In the genomic region with DNA sequence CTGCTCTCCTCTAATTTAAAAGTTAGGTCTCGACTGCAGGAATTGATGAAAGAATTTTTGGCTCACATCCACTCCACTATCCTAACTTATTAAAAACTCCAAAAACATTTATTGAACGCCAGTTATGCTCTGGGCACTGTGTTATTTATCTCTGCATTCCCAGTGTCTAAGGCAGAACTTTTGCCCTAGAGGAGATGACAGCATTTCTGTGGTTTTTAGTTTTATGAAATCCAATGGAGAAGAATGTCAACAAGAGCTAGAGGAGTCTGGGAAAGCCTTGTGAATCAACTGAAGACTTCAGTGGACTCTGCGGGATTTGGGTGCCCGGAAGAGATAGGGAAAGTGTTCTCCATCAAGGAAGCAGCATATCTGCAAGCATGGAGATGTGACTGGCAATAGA, we compare ENCODE assay signal across 23 cellular contexts.
DNase-seq lines count a peak whose midpoint lies in the region; ATAC-seq and TF ChIP-seq lines count a peak whose summit lies in the region.
"Had no signal": no experiment of that assay in that cellular context is flagged by ENCODE, and none has a peak within 500 bp of the region (broad histone marks: within the 10 kb centered on the region; RNA-seq: fewer than 3 reads in every experiment).

No MANE protein-coding gene starts in this region.

- DNase-seq in GM04504 (ENCODE audit: low read depth), result peak; percentile 54
- peak; percentile 1 for DNase-seq in astrocyte of the hippocampus (ENCODE audit: low read depth, low spot score)
- peak; percentile 85 for DNase-seq in fibroblast of villous mesenchyme (ENCODE audit: low read depth)
- DNase-seq in aorta, result no peak
- DNase-seq in pons (ENCODE audit: low spot score), result no peak
- no peak for DNase-seq in activated T-helper 1 cell treated with anti-CD3 and anti-CD28 coated beads, Interleukin-12 subunit alpha, Interleukin-12 subunit beta, Interleukin-2, Interleukin-4 antibody, amounts not matched to agents 30 ng/mL and 10 ng/mL and 1 ng/mL, durations not matched to agents 14 hours and 24 hours and 36 hours (ENCODE audit: low spot score)
- no peak for DNase-seq in H7
- DNase-seq: activated CD4-positive, alpha-beta T cell treated with anti-CD3 and anti-CD28 coated beads for 48 hours; activated CD8-positive, alpha-beta memory T cell treated with anti-CD3 and anti-CD28 coated beads, Interleukin-2, amount 10 ng/mL, durations not matched to agents 7 days and 5 days; GDM1; heart right ventricle; immature natural killer cell; left ventricle myocardium inferior; mucosa of descending colon; NCI-H1092; NCI-H2081; NCI-H524 treated with DMSO at 0.1 percent for 48 hours; Right ventricle myocardium superior; stimulated activated CD4-positive, alpha-beta T cell treated with anti-CD3 and anti-CD28 coated beads, Interleukin-15, amount 100 ng/mL, for 24 hours had no signal

- no peaks in the 10 kb centered on the region for H3K27me3 ChIP-seq in aorta (ENCODE audit: control insufficient read depth in 1 of 2, insufficient read depth in 2 of 2, low read length in 1 of 2)
- no peaks in the 10 kb centered on the region for H3K27me3 ChIP-seq in H7 (ENCODE audit: control insufficient read depth, insufficient read depth, low read length)
- H3K27me3 ChIP-seq: BLaER1 treated with 17β-estradiol and CSF1 and Interleukin-3, amounts not matched to agents 10 nM and 100 nM; heart right ventricle had no signal

- ATAC-seq in aorta (ENCODE audit: low FRiP score), result peak; percentile 15
- ATAC-seq: activated CD8-positive, alpha-beta memory T cell treated with anti-CD3 and anti-CD28 coated beads, Interleukin-2, amount 10 ng/mL, durations not matched to agents 7 days and 5 days; activated T-helper 17 cell treated with anti-CD3 and anti-CD28 coated beads, Interleukin-2, amount 50 U/mL, for 72 hours; heart right ventricle; mucosa of descending colon had no signal

- H3K4me3 ChIP-seq in fibroblast of villous mesenchyme (ENCODE audit: low read depth, low read length) (no peak overlapping the region), aorta (ENCODE audit: low read length in 2 of 2) (no peak overlapping the region), H7 (ENCODE audit: insufficient read depth, low read depth, low read length) (no peak overlapping the region)
- H3K4me3 ChIP-seq: BLaER1 treated with 17β-estradiol and CSF1 and Interleukin-3, amounts not matched to agents 10 nM and 100 nM; heart right ventricle; left ventricle myocardium inferior; mucosa of descending colon; thoracic aorta had no signal

- H3K36me3 ChIP-seq in aorta (ENCODE audit: control insufficient read depth in 1 of 2, insufficient read depth in 2 of 2, low read length in 1 of 2), result no peaks in the 10 kb centered on the region
- H3K36me3 ChIP-seq in H7 (replicated peaks; ENCODE audit: control insufficient read depth, insufficient read depth, low read length), result no peaks in the 10 kb centered on the region
- H3K36me3 ChIP-seq: BLaER1 treated with 17β-estradiol and CSF1 and Interleukin-3, amounts not matched to agents 10 nM and 100 nM; heart right ventricle; left ventricle myocardium inferior; thoracic aorta had no signal

- H3K9me3 Mint-ChIP-seq in activated T-helper 1 cell treated with anti-CD3 and anti-CD28 coated beads, Interleukin-12 subunit alpha, Interleukin-12 subunit beta, Interleukin-2, Interleukin-4 antibody, amounts not matched to agents 30 ng/mL and 10 ng/mL and 1 ng/mL, durations not matched to agents 14 hours and 24 hours and 36 hours, result peaks cover 5% of the 10 kb centered on the region

- no peak overlapping the region for H3K4me3 Mint-ChIP-seq in activated T-helper 1 cell treated with anti-CD3 and anti-CD28 coated beads, Interleukin-12 subunit alpha, Interleukin-12 subunit beta, Interleukin-2, Interleukin-4 antibody, amounts not matched to agents 30 ng/mL and 10 ng/mL and 1 ng/mL, durations not matched to agents 14 hours and 24 hours and 36 hours
- H3K4me3 Mint-ChIP-seq: activated CD8-positive, alpha-beta memory T cell treated with anti-CD3 and anti-CD28 coated beads, Interleukin-2, amount 10 ng/mL, durations not matched to agents 7 days and 5 days; activated T-helper 17 cell treated with anti-CD3 and anti-CD28 coated beads, Interleukin-2, amount 50 U/mL, for 72 hours; immature natural killer cell had no signal

- 18% methylated on average over 4 of the region's 4 CpGs for WGBS in aorta, 2 donors

- intact Hi-C loops in aorta (cut with DNase I), result no loop called here
- intact Hi-C loops in activated T-helper 1 cell treated with anti-CD3 and anti-CD28 coated beads, Interleukin-12 subunit alpha, Interleukin-12 subunit beta, Interleukin-2, Interleukin-4 antibody, amounts not matched to agents 30 ng/mL and 10 ng/mL and 1 ng/mL, durations not matched to agents 14 hours and 24 hours and 36 hours (cut with micrococcal nuclease), result no loop called here

- no peak overlapping the region for H3K27ac Mint-ChIP-seq in activated T-helper 1 cell treated with anti-CD3 and anti-CD28 coated beads, Interleukin-12 subunit alpha, Interleukin-12 subunit beta, Interleukin-2, Interleukin-4 antibody, amounts not matched to agents 30 ng/mL and 10 ng/mL and 1 ng/mL, durations not matched to agents 14 hours and 24 hours and 36 hours
- H3K27ac Mint-ChIP-seq: activated CD8-positive, alpha-beta memory T cell treated with anti-CD3 and anti-CD28 coated beads, Interleukin-2, amount 10 ng/mL, durations not matched to agents 7 days and 5 days; activated T-helper 17 cell treated with anti-CD3 and anti-CD28 coated beads, Interleukin-2, amount 50 U/mL, for 72 hours; immature natural killer cell had no signal

- no peak overlapping the region for H3K27ac ChIP-seq in aorta (ENCODE audit: low read depth in 1 of 2, low read length in 2 of 2)
- H3K27ac ChIP-seq: BLaER1 treated with 17β-estradiol and CSF1 and Interleukin-3, amounts not matched to agents 10 nM and 100 nM; heart right ventricle; KMS-11; left ventricle myocardium inferior; thoracic aorta had no signal

- no peaks in the 10 kb centered on the region for H3K36me3 Mint-ChIP-seq in activated T-helper 1 cell treated with anti-CD3 and anti-CD28 coated beads, Interleukin-12 subunit alpha, Interleukin-12 subunit beta, Interleukin-2, Interleukin-4 antibody, amounts not matched to agents 30 ng/mL and 10 ng/mL and 1 ng/mL, durations not matched to agents 14 hours and 24 hours and 36 hours (ENCODE audit: low read depth)
- H3K36me3 Mint-ChIP-seq: activated CD8-positive, alpha-beta memory T cell treated with anti-CD3 and anti-CD28 coated beads, Interleukin-2, amount 10 ng/mL, durations not matched to agents 7 days and 5 days had no signal

- TF ChIP-seq CTCF in fibroblast of villous mesenchyme (IDR thresholded peaks at IDR 0.05; ENCODE audit: insufficient read depth, low read depth, low read length), result no peak

- H3K9me3 ChIP-seq in aorta (ENCODE audit: control insufficient read depth, low read length), result no peaks in the 10 kb centered on the region
- H3K9me3 ChIP-seq: BLaER1 treated with 17β-estradiol and CSF1 and Interleukin-3, amounts not matched to agents 10 nM and 100 nM; mucosa of descending colon; thoracic aorta had no signal

- no peaks in the 10 kb centered on the region for H3K27me3 Mint-ChIP-seq in activated T-helper 1 cell treated with anti-CD3 and anti-CD28 coated beads, Interleukin-12 subunit alpha, Interleukin-12 subunit beta, Interleukin-2, Interleukin-4 antibody, amounts not matched to agents 30 ng/mL and 10 ng/mL and 1 ng/mL, durations not matched to agents 14 hours and 24 hours and 36 hours (ENCODE audit: insufficient read depth)
- H3K27me3 Mint-ChIP-seq: activated CD8-positive, alpha-beta memory T cell treated with anti-CD3 and anti-CD28 coated beads, Interleukin-2, amount 10 ng/mL, durations not matched to agents 7 days and 5 days; activated T-helper 17 cell treated with anti-CD3 and anti-CD28 coated beads, Interleukin-2, amount 50 U/mL, for 72 hours had no signal

- peaks cover 1 to 9% of the 10 kb centered on the region in 2 donors for H3K4me1 ChIP-seq in aorta (ENCODE audit: control insufficient read depth in 1 of 2, insufficient read depth in 2 of 2, low read length in 2 of 2)
- H3K4me1 ChIP-seq: BLaER1 treated with 17β-estradiol and CSF1 and Interleukin-3, amounts not matched to agents 10 nM and 100 nM; heart right ventricle; left ventricle myocardium inferior had no signal

- no peaks in the 10 kb centered on the region for H3K4me1 Mint-ChIP-seq in activated T-helper 1 cell treated with anti-CD3 and anti-CD28 coated beads, Interleukin-12 subunit alpha, Interleukin-12 subunit beta, Interleukin-2, Interleukin-4 antibody, amounts not matched to agents 30 ng/mL and 10 ng/mL and 1 ng/mL, durations not matched to agents 14 hours and 24 hours and 36 hours (ENCODE audit: low read depth)
- H3K4me1 Mint-ChIP-seq: activated CD8-positive, alpha-beta memory T cell treated with anti-CD3 and anti-CD28 coated beads, Interleukin-2, amount 10 ng/mL, durations not matched to agents 7 days and 5 days; activated T-helper 17 cell treated with anti-CD3 and anti-CD28 coated beads, Interleukin-2, amount 50 U/mL, for 72 hours; immature natural killer cell had no signal

Comparison
In these comparisons a context has a peak if more than half of its experiments do, and no peak if none do; other contexts are left out.
1. DNase-seq: peak in GM04504 (single experiment), astrocyte of the hippocampus (single experiment) and fibroblast of villous mesenchyme (single experiment); none in aorta (0 of 2), pons (single experiment), activated T-helper 1 cell treated with anti-CD3 and anti-CD28 coated beads, Interleukin-12 subunit alpha, Interleukin-12 subunit beta, Interleukin-2, Interleukin-4 antibody, amounts not matched to agents 30 ng/mL and 10 ng/mL and 1 ng/mL, durations not matched to agents 14 hours and 24 hours and 36 hours (single experiment) and H7 (single experiment).